21 cellular contexts compared by ENCODE assay signal in genomic region chr10:101833466-101833865, GRCh38. TPM values are rescaled to one million over a fixed set of nuclear protein-coding genes. Genes with fewer than 3 reads are reported as not detected.
DNase-seq lines count a peak whose midpoint lies in the region; ATAC-seq and TF ChIP-seq lines count a peak whose summit lies in the region.
"Had no signal": no experiment of that assay in that cellular context is flagged by ENCODE, and none has a peak within 500 bp of the region (broad histone marks: within the 10 kb centered on the region; RNA-seq: fewer than 3 reads in every experiment).

No MANE protein-coding gene starts in this region.

- peak; percentile 56 for DNase-seq in activated effector memory CD4-positive, alpha-beta T cell treated with anti-CD3 and anti-CD28 coated beads, Interleukin-2, amount 50 U/mL, for 16 hours
- DNase-seq in activated effector memory CD4-positive, alpha-beta T cell treated with Interleukin-2 at 50 U/mL for 16 hours: no peak
- DNase-seq in T-helper 2 cell treated with Interferon-gamma antibody and Interleukin-4, amounts not matched to agents 5 μg/mL and 100 μg/mL, for 36 hours (ENCODE audit: low spot score): no peak
- DNase-seq in chondrocyte (ENCODE audit: low spot score) (peak; percentile 14), NCI-H1694 treated with DMSO at 0.1 percent for 48 hours (lab: John Stamatoyannopoulos, UW) (no peak)
- DNase-seq in stimulated activated effector memory CD8-positive, alpha-beta T cell treated with anti-CD3 and anti-CD28 coated beads, Interleukin-12 subunit alpha, Interleukin-12 subunit beta, amount 100 ng/mL, for 72 hours (ENCODE audit: low spot score in 2 of 2): no peak
- DNase-seq: activated CD4-positive, alpha-beta T cell treated with anti-CD3 and anti-CD28 coated beads, Interleukin-2, amount 50 U/mL, for 48 hours; anterior cingulate cortex; DMS153; effector memory CD4-positive, alpha-beta T cell; GDM1; kidney glomerular epithelial cell; mammary epithelial cell; MG63; NCI-H1436 treated with DMSO at 0.1 percent for 48 hours; SW 1271 had no signal

- ATAC-seq in stimulated activated effector memory CD8-positive, alpha-beta T cell treated with anti-CD3 and anti-CD28 coated beads, Interleukin-12 subunit alpha, Interleukin-12 subunit beta, amount 100 ng/mL, for 72 hours: peak; percentile 48
- no peak for ATAC-seq in HG03521 (IDR thresholded peaks at IDR 0.05; ENCODE audit: unreplicated experiment)
- no peak for ATAC-seq in GM19328 (IDR thresholded peaks at IDR 0.05; ENCODE audit: unreplicated experiment)
- ATAC-seq: gastroesophageal sphincter had no signal

- peaks cover 53% of the 10 kb centered on the region for H3K4me1 Mint-ChIP-seq in T-helper 2 cell treated with Interferon-gamma antibody and Interleukin-4, amounts not matched to agents 5 μg/mL and 100 μg/mL, for 36 hours (ENCODE audit: low read depth)
- peaks cover 22% of the 10 kb centered on the region for H3K4me1 Mint-ChIP-seq in chondrocyte (ENCODE audit: low read depth)
- peaks cover 61% of the 10 kb centered on the region for H3K4me1 Mint-ChIP-seq in stimulated activated effector memory CD8-positive, alpha-beta T cell treated with anti-CD3 and anti-CD28 coated beads, Interleukin-12 subunit alpha, Interleukin-12 subunit beta, amount 100 ng/mL, for 72 hours

- H3K9me3 Mint-ChIP-seq in T-helper 2 cell treated with Interferon-gamma antibody and Interleukin-4, amounts not matched to agents 5 μg/mL and 100 μg/mL, for 36 hours: no peaks in the 10 kb centered on the region
- H3K9me3 Mint-ChIP-seq in chondrocyte (ENCODE audit: low read depth): no peaks in the 10 kb centered on the region
- H3K9me3 Mint-ChIP-seq in stimulated activated effector memory CD8-positive, alpha-beta T cell treated with anti-CD3 and anti-CD28 coated beads, Interleukin-12 subunit alpha, Interleukin-12 subunit beta, amount 100 ng/mL, for 72 hours: no peaks in the 10 kb centered on the region

- peak overlapping the region; percentile 32 for H3K4me3 Mint-ChIP-seq in T-helper 2 cell treated with Interferon-gamma antibody and Interleukin-4, amounts not matched to agents 5 μg/mL and 100 μg/mL, for 36 hours
- H3K4me3 Mint-ChIP-seq in chondrocyte (ENCODE audit: unreplicated experiment): no peak overlapping the region
- peak overlapping the region; percentile 1 for H3K4me3 Mint-ChIP-seq in stimulated activated effector memory CD8-positive, alpha-beta T cell treated with anti-CD3 and anti-CD28 coated beads, Interleukin-12 subunit alpha, Interleukin-12 subunit beta, amount 100 ng/mL, for 72 hours

- no peak overlapping the region for H3K27ac Mint-ChIP-seq in T-helper 2 cell treated with Interferon-gamma antibody and Interleukin-4, amounts not matched to agents 5 μg/mL and 100 μg/mL, for 36 hours
- H3K27ac Mint-ChIP-seq in chondrocyte (ENCODE audit: unreplicated experiment): no peak overlapping the region
- H3K27ac Mint-ChIP-seq in stimulated activated effector memory CD8-positive, alpha-beta T cell treated with anti-CD3 and anti-CD28 coated beads, Interleukin-12 subunit alpha, Interleukin-12 subunit beta, amount 100 ng/mL, for 72 hours: peak overlapping the region; percentile 86

- no peak for TF ChIP-seq CTCF in chondrocyte (IDR thresholded peaks at IDR 0.05)

- no peaks in the 10 kb centered on the region for H3K36me3 Mint-ChIP-seq in T-helper 2 cell treated with Interferon-gamma antibody and Interleukin-4, amounts not matched to agents 5 μg/mL and 100 μg/mL, for 36 hours (ENCODE audit: low read depth)
- no peaks in the 10 kb centered on the region for H3K36me3 Mint-ChIP-seq in chondrocyte (ENCODE audit: low read depth)
- peaks cover 15% of the 10 kb centered on the region for H3K36me3 Mint-ChIP-seq in stimulated activated effector memory CD8-positive, alpha-beta T cell treated with anti-CD3 and anti-CD28 coated beads, Interleukin-12 subunit alpha, Interleukin-12 subunit beta, amount 100 ng/mL, for 72 hours

- no peaks in the 10 kb centered on the region for H3K27me3 Mint-ChIP-seq in T-helper 2 cell treated with Interferon-gamma antibody and Interleukin-4, amounts not matched to agents 5 μg/mL and 100 μg/mL, for 36 hours (ENCODE audit: low read depth)
- H3K27me3 Mint-ChIP-seq in chondrocyte (ENCODE audit: low read depth): no peaks in the 10 kb centered on the region

RNA-seq across cellular contexts. Expression of gene KCNIP2, which starts 10.1 kb away (rescaled TPM):
- 1.8 to 3.1 TPM (median 1.9 TPM) in 3 replicates for total RNA-seq in chondrocyte

RNA-seq across cellular contexts. Expression of gene OGA, which starts 15.2 kb away (rescaled TPM):
- total RNA-seq in chondrocyte: 75.5 to 79.2 TPM (median 75.5 TPM) in 3 replicates

RNA-seq across cellular contexts. Expression of gene NPM3, which starts 50.2 kb away (rescaled TPM):
- 34.0 to 49.0 TPM (median 36.5 TPM) in 3 replicates for total RNA-seq in chondrocyte

RNA-seq across cellular contexts. Expression of gene FGF8, which starts 57.6 kb away (rescaled TPM):
- total RNA-seq in chondrocyte: not detected in 3 replicates
- total RNA-seq: esophagus muscularis mucosa, gastroesophageal sphincter, mammary epithelial cell, thoracic aorta had no signal

Comparison
In these comparisons a context has a peak if more than half of its experiments do, and no peak if none do; other contexts are left out.
1. DNase-seq: peak in activated effector memory CD4-positive, alpha-beta T cell treated with anti-CD3 and anti-CD28 coated beads, Interleukin-2, amount 50 U/mL, for 16 hours (single experiment) and chondrocyte (single experiment); none in activated effector memory CD4-positive, alpha-beta T cell treated with Interleukin-2 at 50 U/mL for 16 hours (single experiment), T-helper 2 cell treated with Interferon-gamma antibody and Interleukin-4, amounts not matched to agents 5 μg/mL and 100 μg/mL, for 36 hours (single experiment), stimulated activated effector memory CD8-positive, alpha-beta T cell treated with anti-CD3 and anti-CD28 coated beads, Interleukin-12 subunit alpha, Interleukin-12 subunit beta, amount 100 ng/mL, for 72 hours (0 of 2) and NCI-H1694 treated with DMSO at 0.1 percent for 48 hours (single experiment).